10 cellular contexts compared by ENCODE assay signal in the genomic region with DNA sequence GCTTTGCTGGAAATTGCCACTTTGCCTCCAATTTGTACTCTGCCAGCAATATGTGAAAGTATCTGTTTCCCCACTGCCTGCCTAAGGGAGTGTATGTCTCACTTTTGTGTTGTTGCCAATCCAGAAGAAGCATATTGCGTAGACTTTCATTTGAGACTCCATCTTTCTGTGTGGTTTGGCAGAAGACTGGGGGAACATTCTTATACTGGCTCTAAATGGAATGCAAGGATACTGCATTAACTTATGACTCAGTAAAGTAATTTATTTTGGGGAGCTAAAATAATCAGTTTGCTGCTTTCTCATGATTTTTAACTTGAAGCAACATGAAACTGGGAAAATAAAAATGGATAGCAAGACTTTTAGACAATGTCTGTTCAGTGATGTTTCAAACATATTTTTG.
A peak's percentile ranks its signal among the peaks of the same experiment; 100 is the strongest.
DNase-seq lines count a peak whose midpoint lies in the region; ATAC-seq and TF ChIP-seq lines count a peak whose summit lies in the region.
"Had no signal": no experiment of that assay in that cellular context is flagged by ENCODE, and none has a peak within 500 bp of the region (broad histone marks: within the 10 kb centered on the region; RNA-seq: fewer than 3 reads in every experiment).

No MANE protein-coding gene starts in this region.

- TF ChIP-seq CTCF in left ventricle myocardium inferior (IDR thresholded peaks at IDR 0.05; ENCODE audit: borderline replicate concordance): no peak
- no peak for TF ChIP-seq CTCF in heart left ventricle (IDR thresholded peaks at IDR 0.05)
- TF ChIP-seq CTCF in cardiac fibroblast (IDR thresholded peaks at IDR 0.05; ENCODE audit: low read depth, low read length): no peak
- no peak for TF ChIP-seq CTCF in lower lobe of right lung (IDR thresholded peaks at IDR 0.05)

- H3K27me3 ChIP-seq in left ventricle myocardium inferior (ENCODE audit: low read depth) (peaks cover 44% of the 10 kb centered on the region), heart left ventricle (peaks cover 0 to 14% (median 4%) of the 10 kb centered on the region in 9 donors), lower lobe of right lung (ENCODE audit: low read depth) (no peaks in the 10 kb centered on the region), aorta (ENCODE audit: control insufficient read depth in 1 of 2, insufficient read depth in 2 of 2, low read length in 1 of 2) (no peaks in the 10 kb centered on the region)

- no peak overlapping the region for H3K4me3 ChIP-seq in left ventricle myocardium inferior
- no peak overlapping the region for H3K4me3 ChIP-seq in heart left ventricle
- H3K4me3 ChIP-seq in cardiac fibroblast (replicated peaks in 1 of 2; ENCODE audit: low read depth in 2 of 2, low read length in 2 of 2): no peak overlapping the region
- no peak overlapping the region for H3K4me3 ChIP-seq in lower lobe of right lung
- no peak overlapping the region for H3K4me3 ChIP-seq in aorta (ENCODE audit: low read length in 2 of 2)

- intact Hi-C loops in left ventricle myocardium inferior (cut with micrococcal nuclease) (loop anchor here (5.0 kb wide), 1 partner anchor 162 kb away; no protein-coding TSS in a partner anchor), heart left ventricle (cut with DNase I) (loop anchor here in 5 of 10 donors (10.0 kb wide), 2 partner anchors 331 to 499 kb away; no protein-coding TSS in a partner anchor), lower lobe of right lung (cut with DNase I) (loop anchor here (10.0 kb wide), 1 partner anchor 159 kb away; no protein-coding TSS in a partner anchor), aorta (cut with DNase I) (loop anchor here (1.0 to 10.0 kb wide), 5 partner anchors 25 to 479 kb away; no protein-coding TSS in a partner anchor)

- H3K4me1 ChIP-seq in left ventricle myocardium inferior (peaks cover 21% of the 10 kb centered on the region), heart left ventricle (peaks cover 0 to 26% (median 8%) of the 10 kb centered on the region in 12 donors), lower lobe of right lung (peaks cover 23% of the 10 kb centered on the region), aorta (ENCODE audit: control insufficient read depth in 1 of 2, insufficient read depth in 2 of 2, low read length in 2 of 2) (peaks cover 2 to 7% of the 10 kb centered on the region in 2 donors)

- H3K36me3 ChIP-seq in left ventricle myocardium inferior (no peaks in the 10 kb centered on the region), heart left ventricle (no peaks in the 10 kb centered on the region), lower lobe of right lung (no peaks in the 10 kb centered on the region), aorta (ENCODE audit: control insufficient read depth in 1 of 2, insufficient read depth in 2 of 2, low read length in 1 of 2) (no peaks in the 10 kb centered on the region)

- WGBS in heart left ventricle, 4 donors: 83 to 88% (median 85%) methylated on average over 1 of the region's 1 CpG
- 0 to 3% methylated on average over 1 of the region's 1 CpG for WGBS in aorta, 2 donors

- no peak for TF ChIP-seq POLR2A in heart left ventricle (IDR thresholded peaks at IDR 0.05)

- DNase-seq in left ventricle myocardium inferior (no peak), heart left ventricle (no peak), cardiac fibroblast (ENCODE audit: low read depth in 2 of 2) (peak; percentile 97 to 98), lower lobe of right lung (no peak), aorta (no peak), NCI-H2107 treated with DMSO at 0.1 percent for 48 hours (lab: John Stamatoyannopoulos, UW; ENCODE audit: unreplicated experiment) (no peak), activated gamma-delta T cell treated with Interleukin-2 at 50 U/mL for 16 hours (no peak), medulla oblongata (ENCODE audit: extremely low spot score) (no peak)
- DNase-seq: activated CD4-positive, alpha-beta T cell treated with anti-CD3 and anti-CD28 coated beads, Interleukin-2, amount 50 U/mL, for 48 hours; activated naive CD8-positive, alpha-beta T cell treated with anti-CD3 and anti-CD28 coated beads for 36 hours had no signal

- H3K9me3 ChIP-seq in left ventricle myocardium inferior (replicated peaks): no peaks in the 10 kb centered on the region
- H3K9me3 ChIP-seq in heart left ventricle: no peaks in the 10 kb centered on the region
- H3K9me3 ChIP-seq in lower lobe of right lung: no peaks in the 10 kb centered on the region
- no peaks in the 10 kb centered on the region for H3K9me3 ChIP-seq in aorta (ENCODE audit: control insufficient read depth, low read length)

- ATAC-seq in heart left ventricle (no peak), lower lobe of right lung (no peak), aorta (ENCODE audit: low FRiP score) (peak; percentile 45)

- H3K27ac ChIP-seq in left ventricle myocardium inferior (replicated peaks): peak overlapping the region; percentile 12
- peak overlapping the region in 6 of 12 donors; percentile 6 to 65 (median 52) for H3K27ac ChIP-seq in heart left ventricle
- peak overlapping the region; percentile 73 for H3K27ac ChIP-seq in lower lobe of right lung
- H3K27ac ChIP-seq in aorta (ENCODE audit: low read depth in 1 of 2, low read length in 2 of 2): peak overlapping the region; percentile 74 to 100

Comparison
In these comparisons a context has a peak if more than half of its experiments do, and no peak if none do; other contexts are left out.
1. DNase-seq: peak in cardiac fibroblast (2 of 2); none in left ventricle myocardium inferior (single experiment), heart left ventricle (0 of 5), lower lobe of right lung (single experiment), aorta (0 of 2), NCI-H2107 treated with DMSO at 0.1 percent for 48 hours (single experiment), activated gamma-delta T cell treated with Interleukin-2 at 50 U/mL for 16 hours (single experiment) and medulla oblongata (single experiment).